In the genomic region with DNA sequence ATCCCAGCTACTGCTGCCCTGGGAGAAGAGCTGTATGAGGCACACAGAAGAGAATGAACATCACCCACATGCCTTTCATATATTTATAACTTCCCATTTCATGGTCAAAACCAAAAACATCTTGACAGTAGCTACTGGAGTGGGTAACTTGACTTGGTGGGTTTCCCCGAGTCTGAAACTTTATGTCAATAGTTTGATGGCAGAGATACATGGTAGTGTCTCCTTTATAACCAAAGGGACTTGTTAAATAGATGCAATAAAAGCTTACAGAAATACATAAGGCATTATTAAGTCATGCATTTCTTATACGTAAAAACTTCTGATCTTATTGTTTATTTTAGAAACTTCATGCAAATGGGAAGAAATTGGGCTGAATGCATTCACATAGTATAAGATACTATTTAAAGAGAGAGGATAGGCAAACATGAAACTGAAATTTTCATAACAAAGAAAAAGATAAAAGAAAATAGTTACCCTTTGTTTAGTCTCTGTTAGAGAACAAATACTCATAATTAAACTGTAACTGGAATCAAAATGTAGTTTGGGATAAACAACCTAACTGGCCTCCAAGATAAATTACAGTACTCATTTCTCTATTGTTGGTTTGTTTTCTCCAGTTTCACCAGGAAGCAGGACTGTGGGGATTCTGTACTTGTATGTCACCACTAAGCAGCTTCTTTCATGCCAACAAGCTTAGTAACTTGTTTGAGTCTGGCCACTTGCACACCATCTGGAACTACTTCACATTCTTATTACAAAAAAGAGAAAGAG, we compare ENCODE assay signal across 1 cellular context.
TF ChIP-seq lines count a peak whose summit lies in the region.

No MANE protein-coding gene starts in this region.

TF ChIP-seq in GM12878, 131 proteins besides CTCF, POLR2A, EP300 and RAD21 (continued from another document):
- TF ChIP-seq NR2C2 (IDR thresholded peaks at IDR 0.05; ENCODE audit: borderline replicate concordance, control insufficient read depth, insufficient read length, low read depth) (no peak), YBX1 (IDR thresholded peaks at IDR 0.05) (no peak), MEF2A (IDR thresholded peaks at IDR 0.05; ENCODE audit: insufficient read depth, low read depth, low read length) (peak; percentile 50; the same call in 1 of the 2 replicates), CREB1 (IDR thresholded peaks at IDR 0.05; ENCODE audit: low read depth) (peak; percentile 42), JUNB (IDR thresholded peaks at IDR 0.05) (peak; percentile 42), ZZZ3 (IDR thresholded peaks at IDR 0.05; ENCODE audit: control insufficient read depth, insufficient read length, low read depth) (no peak), TAF1 (IDR thresholded peaks at IDR 0.05; ENCODE audit: borderline replicate concordance, low read depth, low read length) (0 out of 2 replicates have a peak, but pooled peaks have one; percentile 17), IKZF1 (conservative IDR thresholded peaks at IDR 0.05) (peak; percentile 54; the same call in 1 of the 2 replicates), CBX3 (IDR thresholded peaks at IDR 0.05; ENCODE audit: borderline replicate concordance, low read depth) (no peak), EZH2 (IDR thresholded peaks at IDR 0.05; ENCODE audit: borderline replicate concordance, control insufficient read depth, low read depth, low read length) (no peak), RBBP5 (conservative IDR thresholded peaks at IDR 0.05) (no peak), SIX5 (IDR thresholded peaks at IDR 0.05; ENCODE audit: low read depth, low read length, severe bottlenecking) (no peak), ZNF384 (IDR thresholded peaks at IDR 0.05; ENCODE audit: borderline replicate concordance, low read depth, low read length) (peak; percentile 27; the same call in 1 of the 2 replicates), TCF12 (IDR thresholded peaks at IDR 0.05; ENCODE audit: low read depth, low read length) (0 out of 2 replicates have a peak, but pooled peaks have one; percentile 45)
- TF ChIP-seq, protein P1, sequence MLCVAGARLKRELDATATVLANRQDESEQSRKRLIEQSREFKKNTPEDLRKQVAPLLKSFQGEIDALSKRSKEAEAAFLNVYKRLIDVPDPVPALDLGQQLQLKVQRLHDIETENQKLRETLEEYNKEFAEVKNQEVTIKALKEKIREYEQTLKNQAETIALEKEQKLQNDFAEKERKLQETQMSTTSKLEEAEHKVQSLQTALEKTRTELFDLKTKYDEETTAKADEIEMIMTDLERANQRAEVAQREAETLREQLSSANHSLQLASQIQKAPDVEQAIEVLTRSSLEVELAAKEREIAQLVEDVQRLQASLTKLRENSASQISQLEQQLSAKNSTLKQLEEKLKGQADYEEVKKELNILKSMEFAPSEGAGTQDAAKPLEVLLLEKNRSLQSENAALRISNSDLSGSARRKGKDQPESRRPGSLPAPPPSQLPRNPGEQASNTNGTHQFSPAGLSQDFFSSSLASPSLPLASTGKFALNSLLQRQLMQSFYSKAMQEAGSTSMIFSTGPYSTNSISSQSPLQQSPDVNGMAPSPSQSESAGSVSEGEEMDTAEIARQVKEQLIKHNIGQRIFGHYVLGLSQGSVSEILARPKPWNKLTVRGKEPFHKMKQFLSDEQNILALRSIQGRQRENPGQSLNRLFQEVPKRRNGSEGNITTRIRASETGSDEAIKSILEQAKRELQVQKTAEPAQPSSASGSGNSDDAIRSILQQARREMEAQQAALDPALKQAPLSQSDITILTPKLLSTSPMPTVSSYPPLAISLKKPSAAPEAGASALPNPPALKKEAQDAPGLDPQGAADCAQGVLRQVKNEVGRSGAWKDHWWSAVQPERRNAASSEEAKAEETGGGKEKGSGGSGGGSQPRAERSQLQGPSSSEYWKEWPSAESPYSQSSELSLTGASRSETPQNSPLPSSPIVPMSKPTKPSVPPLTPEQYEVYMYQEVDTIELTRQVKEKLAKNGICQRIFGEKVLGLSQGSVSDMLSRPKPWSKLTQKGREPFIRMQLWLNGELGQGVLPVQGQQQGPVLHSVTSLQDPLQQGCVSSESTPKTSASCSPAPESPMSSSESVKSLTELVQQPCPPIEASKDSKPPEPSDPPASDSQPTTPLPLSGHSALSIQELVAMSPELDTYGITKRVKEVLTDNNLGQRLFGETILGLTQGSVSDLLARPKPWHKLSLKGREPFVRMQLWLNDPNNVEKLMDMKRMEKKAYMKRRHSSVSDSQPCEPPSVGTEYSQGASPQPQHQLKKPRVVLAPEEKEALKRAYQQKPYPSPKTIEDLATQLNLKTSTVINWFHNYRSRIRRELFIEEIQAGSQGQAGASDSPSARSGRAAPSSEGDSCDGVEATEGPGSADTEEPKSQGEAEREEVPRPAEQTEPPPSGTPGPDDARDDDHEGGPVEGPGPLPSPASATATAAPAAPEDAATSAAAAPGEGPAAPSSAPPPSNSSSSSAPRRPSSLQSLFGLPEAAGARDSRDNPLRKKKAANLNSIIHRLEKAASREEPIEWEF (IDR thresholded peaks at IDR 0.05; ENCODE audit: insufficient replicate concordance, low read depth, low read length) = no peak
- TF ChIP-seq, protein P2, sequence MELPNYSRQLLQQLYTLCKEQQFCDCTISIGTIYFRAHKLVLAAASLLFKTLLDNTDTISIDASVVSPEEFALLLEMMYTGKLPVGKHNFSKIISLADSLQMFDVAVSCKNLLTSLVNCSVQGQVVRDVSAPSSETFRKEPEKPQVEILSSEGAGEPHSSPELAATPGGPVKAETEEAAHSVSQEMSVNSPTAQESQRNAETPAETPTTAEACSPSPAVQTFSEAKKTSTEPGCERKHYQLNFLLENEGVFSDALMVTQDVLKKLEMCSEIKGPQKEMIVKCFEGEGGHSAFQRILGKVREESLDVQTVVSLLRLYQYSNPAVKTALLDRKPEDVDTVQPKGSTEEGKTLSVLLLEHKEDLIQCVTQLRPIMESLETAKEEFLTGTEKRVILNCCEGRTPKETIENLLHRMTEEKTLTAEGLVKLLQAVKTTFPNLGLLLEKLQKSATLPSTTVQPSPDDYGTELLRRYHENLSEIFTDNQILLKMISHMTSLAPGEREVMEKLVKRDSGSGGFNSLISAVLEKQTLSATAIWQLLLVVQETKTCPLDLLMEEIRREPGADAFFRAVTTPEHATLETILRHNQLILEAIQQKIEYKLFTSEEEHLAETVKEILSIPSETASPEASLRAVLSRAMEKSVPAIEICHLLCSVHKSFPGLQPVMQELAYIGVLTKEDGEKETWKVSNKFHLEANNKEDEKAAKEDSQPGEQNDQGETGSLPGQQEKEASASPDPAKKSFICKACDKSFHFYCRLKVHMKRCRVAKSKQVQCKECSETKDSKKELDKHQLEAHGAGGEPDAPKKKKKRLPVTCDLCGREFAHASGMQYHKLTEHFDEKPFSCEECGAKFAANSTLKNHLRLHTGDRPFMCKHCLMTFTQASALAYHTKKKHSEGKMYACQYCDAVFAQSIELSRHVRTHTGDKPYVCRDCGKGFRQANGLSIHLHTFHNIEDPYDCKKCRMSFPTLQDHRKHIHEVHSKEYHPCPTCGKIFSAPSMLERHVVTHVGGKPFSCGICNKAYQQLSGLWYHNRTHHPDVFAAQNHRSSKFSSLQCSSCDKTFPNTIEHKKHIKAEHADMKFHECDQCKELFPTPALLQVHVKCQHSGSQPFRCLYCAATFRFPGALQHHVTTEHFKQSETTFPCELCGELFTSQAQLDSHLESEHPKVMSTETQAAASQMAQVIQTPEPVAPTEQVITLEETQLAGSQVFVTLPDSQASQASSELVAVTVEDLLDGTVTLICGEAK (IDR thresholded peaks at IDR 0.05; ENCODE audit: borderline replicate concordance) = peak; percentile 32; the same call in 1 of the 2 replicates
- TF ChIP-seq, protein P3, sequence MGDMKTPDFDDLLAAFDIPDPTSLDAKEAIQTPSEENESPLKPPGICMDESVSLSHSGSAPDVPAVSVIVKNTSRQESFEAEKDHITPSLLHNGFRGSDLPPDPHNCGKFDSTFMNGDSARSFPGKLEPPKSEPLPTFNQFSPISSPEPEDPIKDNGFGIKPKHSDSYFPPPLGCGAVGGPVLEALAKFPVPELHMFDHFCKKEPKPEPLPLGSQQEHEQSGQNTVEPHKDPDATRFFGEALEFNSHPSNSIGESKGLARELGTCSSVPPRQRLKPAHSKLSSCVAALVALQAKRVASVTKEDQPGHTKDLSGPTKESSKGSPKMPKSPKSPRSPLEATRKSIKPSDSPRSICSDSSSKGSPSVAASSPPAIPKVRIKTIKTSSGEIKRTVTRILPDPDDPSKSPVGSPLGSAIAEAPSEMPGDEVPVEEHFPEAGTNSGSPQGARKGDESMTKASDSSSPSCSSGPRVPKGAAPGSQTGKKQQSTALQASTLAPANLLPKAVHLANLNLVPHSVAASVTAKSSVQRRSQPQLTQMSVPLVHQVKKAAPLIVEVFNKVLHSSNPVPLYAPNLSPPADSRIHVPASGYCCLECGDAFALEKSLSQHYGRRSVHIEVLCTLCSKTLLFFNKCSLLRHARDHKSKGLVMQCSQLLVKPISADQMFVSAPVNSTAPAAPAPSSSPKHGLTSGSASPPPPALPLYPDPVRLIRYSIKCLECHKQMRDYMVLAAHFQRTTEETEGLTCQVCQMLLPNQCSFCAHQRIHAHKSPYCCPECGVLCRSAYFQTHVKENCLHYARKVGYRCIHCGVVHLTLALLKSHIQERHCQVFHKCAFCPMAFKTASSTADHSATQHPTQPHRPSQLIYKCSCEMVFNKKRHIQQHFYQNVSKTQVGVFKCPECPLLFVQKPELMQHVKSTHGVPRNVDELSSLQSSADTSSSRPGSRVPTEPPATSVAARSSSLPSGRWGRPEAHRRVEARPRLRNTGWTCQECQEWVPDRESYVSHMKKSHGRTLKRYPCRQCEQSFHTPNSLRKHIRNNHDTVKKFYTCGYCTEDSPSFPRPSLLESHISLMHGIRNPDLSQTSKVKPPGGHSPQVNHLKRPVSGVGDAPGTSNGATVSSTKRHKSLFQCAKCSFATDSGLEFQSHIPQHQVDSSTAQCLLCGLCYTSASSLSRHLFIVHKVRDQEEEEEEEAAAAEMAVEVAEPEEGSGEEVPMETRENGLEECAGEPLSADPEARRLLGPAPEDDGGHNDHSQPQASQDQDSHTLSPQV (IDR thresholded peaks at IDR 0.05) = no peak
